8 cellular contexts compared by ENCODE assay signal in genomic region chr10:117175901-117176534, GRCh38.
DNase-seq lines count a peak whose midpoint lies in the region; ATAC-seq and TF ChIP-seq lines count a peak whose summit lies in the region.

No MANE protein-coding gene starts in this region.

- H3K27ac ChIP-seq in WERI-Rb-1, result no peak overlapping the region

- TF ChIP-seq CTCF in WERI-Rb-1 (IDR thresholded peaks at IDR 0.05; ENCODE audit: low read depth, low read length) (peak; percentile 71), cardiac fibroblast (IDR thresholded peaks at IDR 0.05; ENCODE audit: low read depth, low read length) (peak; percentile 82)

- H3K9me3 ChIP-seq in WERI-Rb-1 (ENCODE audit: severe bottlenecking), result no peaks in the 10 kb centered on the region

- H3K36me3 ChIP-seq in WERI-Rb-1, result no peaks in the 10 kb centered on the region

- peak; percentile 47 for ATAC-seq in HG02623 (IDR thresholded peaks at IDR 0.05; ENCODE audit: unreplicated experiment)

- DNase-seq in DMS79 treated with DMSO at 0.1 percent for 48 hours (lab: John Stamatoyannopoulos, UW), result peak; percentile 33
- no peak for DNase-seq in DMS79 (lab: John Stamatoyannopoulos, UW)
- peak; percentile 20 for DNase-seq in NCI-H1417 treated with DMSO at 0.1 percent for 48 hours (lab: John Stamatoyannopoulos, UW)
- DNase-seq in WERI-Rb-1, result peak; percentile 75
- peak; percentile 79 to 81 for DNase-seq in cardiac fibroblast (ENCODE audit: low read depth in 2 of 2)
- peak; percentile 63 for DNase-seq in kidney glomerular epithelial cell (lab: John Stamatoyannopoulos, UW)
- DNase-seq in stimulated activated CD4-positive, alpha-beta T cell treated with anti-CD3 and anti-CD28 coated beads, Interleukin-1b, Interleukin-23, amount 100 ng/mL, for 1 hour (ENCODE audit: low read depth in 2 of 2), result peak; percentile 39 to 68

- H3K27me3 ChIP-seq in WERI-Rb-1 (ENCODE audit: insufficient read depth, low read depth, severe bottlenecking), result peaks cover 75% of the 10 kb centered on the region

- H3K4me3 ChIP-seq in WERI-Rb-1 (ENCODE audit: low read depth, low read length) (peak overlapping the region; percentile 45), cardiac fibroblast (replicated peaks in 1 of 2; ENCODE audit: low read depth in 2 of 2, low read length in 2 of 2) (no peak overlapping the region)
